In genomic region chr17:44097110-44097810, GRCh38 we compare ENCODE assay signal across 10 cellular contexts. TPM values are rescaled to one million over a fixed set of nuclear protein-coding genes. Genes with fewer than 3 reads are reported as not detected.
DNase-seq lines count a peak whose midpoint lies in the region; ATAC-seq and TF ChIP-seq lines count a peak whose summit lies in the region.
"Had no signal": no experiment of that assay in that cellular context is flagged by ENCODE, and none has a peak within 500 bp of the region (broad histone marks: within the 10 kb centered on the region; RNA-seq: fewer than 3 reads in every experiment).

No MANE protein-coding gene starts in this region.

- CTCF ChIA-PET in AG04450 (lab: Charles Lee), result no interaction called here

- H3K27me3 ChIP-seq in AG04450 (ENCODE audit: control insufficient read depth, insufficient read depth, low read length) (no peaks in the 10 kb centered on the region), MG63 (no peaks in the 10 kb centered on the region), endodermal cell (ENCODE audit: control insufficient read depth, insufficient read depth, low read length, poor library complexity, severe bottlenecking) (no peaks in the 10 kb centered on the region)

- no peaks in the 10 kb centered on the region; the same call in 1 of the 2 replicates for H3K9me3 ChIP-seq in AG04450 (ENCODE audit: control insufficient read depth, insufficient read depth, low read length)
- H3K9me3 ChIP-seq in MG63, result no peaks in the 10 kb centered on the region
- no peaks in the 10 kb centered on the region for H3K9me3 ChIP-seq in endodermal cell (ENCODE audit: control insufficient read depth, low read length)
- H3K9me3 ChIP-seq: SK-N-SH had no signal

- POLR2A ChIA-PET in AG04450 (lab: Yijun Ruan, JAX), result interaction anchor here (0.7 kb wide), 1 partner anchor 12 kb away, joined by 4 read pairs; no protein-coding TSS in a partner anchor

- no peaks in the 10 kb centered on the region for H3K9me3 Mint-ChIP-seq in endodermal cell
- H3K9me3 Mint-ChIP-seq: activated naive CD4-positive, alpha-beta T cell treated with anti-CD3 and anti-CD28 coated beads, Interleukin-2, amount 10 ng/mL, durations not matched to agents 7 days and 5 days had no signal

- DNase-seq in AG04450 (ENCODE audit: low read depth, low spot score) (no peak), MG63 (peak; percentile 94), endodermal cell (no peak), myocyte (ENCODE audit: low read depth) (peak; percentile 67), GOT3 (lab: John Stamatoyannopoulos, UW) (no peak), DMS79 (lab: John Stamatoyannopoulos, UW) (no peak)

- H3K4me3 ChIP-seq in AG04450 (ENCODE audit: low read depth, low read length), result no peak overlapping the region
- H3K4me3 ChIP-seq in MG63, result no peak overlapping the region
- no peak overlapping the region for H3K4me3 ChIP-seq in endodermal cell (ENCODE audit: low read length)

- H3K27ac Mint-ChIP-seq in endodermal cell, result peak overlapping the region; percentile 99

- H3K27ac ChIP-seq in AG04450 (ENCODE audit: low read depth, low read length), result peak overlapping the region; percentile 47
- H3K27ac ChIP-seq in endodermal cell (ENCODE audit: low read depth, low read length), result peak overlapping the region; percentile 96

- peaks cover 5% of the 10 kb centered on the region for H3K4me1 ChIP-seq in endodermal cell (ENCODE audit: control insufficient read depth, insufficient read depth, low read length)

- TF ChIP-seq CTCF in AG04450 (IDR thresholded peaks at IDR 0.05; ENCODE audit: low read depth, low read length) (no peak), endodermal cell (conservative IDR thresholded peaks at IDR 0.05) (no peak)

- 85 to 86% methylated on average over 9 to 11 of the region's 11 CpGs for WGBS in endodermal cell (ENCODE audit: insufficient coverage in 1 of 2, insufficient read length in 1 of 2), 2 experiments

- H3K4me1 Mint-ChIP-seq in endodermal cell, result peaks cover 4% of the 10 kb centered on the region

- ATAC-seq in GM21423 (IDR thresholded peaks at IDR 0.05; ENCODE audit: unreplicated experiment) (no peak), HG02763 (IDR thresholded peaks at IDR 0.05; ENCODE audit: unreplicated experiment) (no peak)

- no peaks in the 10 kb centered on the region for H3K27me3 Mint-ChIP-seq in endodermal cell (ENCODE audit: insufficient read depth)
- H3K27me3 Mint-ChIP-seq: activated naive CD4-positive, alpha-beta T cell treated with anti-CD3 and anti-CD28 coated beads, Interleukin-2, amount 10 ng/mL, durations not matched to agents 7 days and 5 days had no signal

- peaks cover 10% of the 10 kb centered on the region for H3K36me3 Mint-ChIP-seq in endodermal cell (ENCODE audit: low read depth)
- H3K36me3 Mint-ChIP-seq: activated naive CD4-positive, alpha-beta T cell treated with anti-CD3 and anti-CD28 coated beads, Interleukin-2, amount 10 ng/mL, durations not matched to agents 7 days and 5 days had no signal

- H3K36me3 ChIP-seq in MG63 (peaks cover 2% of the 10 kb centered on the region), endodermal cell (ENCODE audit: control insufficient read depth, insufficient read depth, low read length) (peaks cover 11% of the 10 kb centered on the region)

- no peak overlapping the region for H3K9ac ChIP-seq in endodermal cell (ENCODE audit: extremely low read depth, low read length, poor library complexity, severe bottlenecking)

- no peak overlapping the region for H3K4me3 Mint-ChIP-seq in endodermal cell
- H3K4me3 Mint-ChIP-seq: activated naive CD4-positive, alpha-beta T cell treated with anti-CD3 and anti-CD28 coated beads, Interleukin-2, amount 10 ng/mL, durations not matched to agents 7 days and 5 days had no signal

RNA-seq across cellular contexts. Expression of gene HDAC5, which starts 26.2 kb away (rescaled TPM):
- 21.3 and 36.7 TPM in 2 replicates for polyA plus RNA-seq in AG04450 (2011; rRNA removed)
- 46.9 and 72.0 TPM in 2 replicates for polyA minus RNA-seq in AG04450 (2011; rRNA and poly(A)+ RNA removed)
- 31.9 and 50.4 TPM in 2 replicates for total RNA-seq in MG63 (2014; rRNA removed; shearing (Covaris generic); ENCODE audit: low replicate concordance)
- total RNA-seq in endodermal cell (10 to 100 TPM; 36.9 to 64.6 TPM), myocyte (646 and 649 TPM in 2 replicates)
- 55.7 TPM for polyA plus RNA-seq in endodermal cell (2013, experiment 1 of 2)
- polyA plus RNA-seq in endodermal cell (2013, experiment 2 of 2), result 57.7 TPM
- polyA plus RNA-seq in myocyte (2012), result 153 TPM

RNA-seq across cellular contexts. Expression of gene G6PC3, which starts 26.7 kb away (rescaled TPM):
- 69.8 and 87.4 TPM in 2 replicates for polyA plus RNA-seq in AG04450 (2011; rRNA removed)
- 74.2 and 110 TPM in 2 replicates for polyA minus RNA-seq in AG04450 (2011; rRNA and poly(A)+ RNA removed)
- 9.4 and 22.8 TPM in 2 replicates for total RNA-seq in MG63 (2014; rRNA removed; shearing (Covaris generic); ENCODE audit: low replicate concordance)
- total RNA-seq in endodermal cell, result 100 to 1,000 TPM in 1 of 2 donors, 10 to 100 TPM in 1; 88.8 to 129 TPM
- polyA plus RNA-seq in endodermal cell (2013, experiment 1 of 2), result 107 TPM
- polyA plus RNA-seq in endodermal cell (2013, experiment 2 of 2), result 101 TPM
- total RNA-seq in myocyte, result 39.5 and 44.6 TPM in 2 replicates
- 98.6 TPM for polyA plus RNA-seq in myocyte (2012)

RNA-seq across cellular contexts. Expression of gene LSM12, which starts 30.8 kb away (rescaled TPM):
- polyA plus RNA-seq in AG04450 (2011; rRNA removed), result 46.5 and 57.5 TPM in 2 replicates
- 72.6 and 81.7 TPM in 2 replicates for polyA minus RNA-seq in AG04450 (2011; rRNA and poly(A)+ RNA removed)
- total RNA-seq in MG63 (2014; rRNA removed; shearing (Covaris generic); ENCODE audit: low replicate concordance), result 107 and 128 TPM in 2 replicates
- total RNA-seq in endodermal cell, result 100 to 1,000 TPM in 1 of 2 donors, 10 to 100 TPM in 1; 97.7 to 102 TPM
- 59.9 TPM for polyA plus RNA-seq in endodermal cell (2013, experiment 1 of 2)
- polyA plus RNA-seq in endodermal cell (2013, experiment 2 of 2), result 53.1 TPM
- total RNA-seq in myocyte, result 34.1 and 40.2 TPM in 2 replicates
- 34.9 TPM for polyA plus RNA-seq in myocyte (2012)

RNA-seq across cellular contexts. Expression of gene HROB, which starts 44.5 kb away (rescaled TPM):
- 0.86 and 0.97 TPM in 2 replicates for polyA plus RNA-seq in AG04450 (2011; rRNA removed)
- polyA minus RNA-seq in AG04450 (2011; rRNA and poly(A)+ RNA removed), result 4.4 and 4.9 TPM in 2 replicates
- 3.8 and 6.5 TPM in 2 replicates for total RNA-seq in MG63 (2014; rRNA removed; shearing (Covaris generic); ENCODE audit: low replicate concordance)
- total RNA-seq in endodermal cell (10 to 100 TPM; 20.9 to 23.4 TPM), myocyte (0.45 and 1.4 TPM in 2 replicates)
- 10.5 TPM for polyA plus RNA-seq in endodermal cell (2013, experiment 1 of 2)
- 12.0 TPM for polyA plus RNA-seq in endodermal cell (2013, experiment 2 of 2)
- 0.81 TPM for polyA plus RNA-seq in myocyte (2012)

Comparison
In these comparisons a context has a peak if more than half of its experiments do, and no peak if none do; other contexts are left out.
1. DNase-seq: peak in MG63 (single experiment) and myocyte (single experiment); none in AG04450 (single experiment), endodermal cell (single experiment), GOT3 (single experiment) and DMS79 (single experiment).